12 cellular contexts compared by ENCODE assay signal in genomic region chr3:30426319-30426993, GRCh38.
DNase-seq lines count a peak whose midpoint lies in the region; ATAC-seq and TF ChIP-seq lines count a peak whose summit lies in the region.
"Had no signal": no experiment of that assay in that cellular context is flagged by ENCODE, and none has a peak within 500 bp of the region (broad histone marks: within the 10 kb centered on the region; RNA-seq: fewer than 3 reads in every experiment).

No MANE protein-coding gene starts in this region.

- no peak overlapping the region for H3K4me3 ChIP-seq in cardiac fibroblast (replicated peaks in 1 of 2; ENCODE audit: low read depth in 2 of 2, low read length in 2 of 2)
- no peak overlapping the region for H3K4me3 ChIP-seq in right atrium auricular region
- H3K4me3 ChIP-seq: BLaER1 had no signal

- H3K4me1 ChIP-seq in right atrium auricular region: peaks cover 0 to 17% of the 10 kb centered on the region in 2 donors
- H3K4me1 ChIP-seq: BLaER1 had no signal

- H3K9me3 ChIP-seq in right atrium auricular region: no peaks in the 10 kb centered on the region
- H3K9me3 ChIP-seq: BLaER1 had no signal

- H3K27me3 ChIP-seq in right atrium auricular region: no peaks in the 10 kb centered on the region
- H3K27me3 ChIP-seq: BLaER1 had no signal

- no peaks in the 10 kb centered on the region for H3K36me3 ChIP-seq in right atrium auricular region
- H3K36me3 ChIP-seq: BLaER1 had no signal

- TF ChIP-seq CTCF in cardiac fibroblast (IDR thresholded peaks at IDR 0.05; ENCODE audit: low read depth, low read length): no peak
- no peak for TF ChIP-seq CTCF in right atrium auricular region (IDR thresholded peaks at IDR 0.05)

- DNase-seq in ELF-1 (ENCODE audit: low read depth, low spot score) (peak; percentile 6), cardiac fibroblast (ENCODE audit: low read depth in 2 of 2) (peak; percentile 81 to 92), right atrium auricular region (ENCODE audit: low spot score) (peak; percentile 79), posterior vena cava (ENCODE audit: low spot score) (peak; percentile 76), epidermal melanocyte (ENCODE audit: insufficient read length, low spot score) (no peak), T-helper 2 cell (no peak)
- DNase-seq: activated CD4-positive, alpha-beta T cell treated with anti-CD3 and anti-CD28 coated beads for 48 hours; activated naive CD4-positive, alpha-beta T cell treated with anti-CD3 and anti-CD28 coated beads, Interleukin-2, amount 10 ng/mL, durations not matched to agents 7 days and 5 days; stimulated activated naive CD4-positive, alpha-beta T cell treated with Interleukin-2 at 50 U/mL for 16 hours had no signal

- no peak for ATAC-seq in GM18517 (IDR thresholded peaks at IDR 0.05; ENCODE audit: unreplicated experiment)
- no peak for ATAC-seq in esophagus mucosa

- peak overlapping the region; percentile 74 to 84 for H3K27ac ChIP-seq in right atrium auricular region
- H3K27ac ChIP-seq: BLaER1 had no signal

- intact Hi-C loops in posterior vena cava (cut with DNase I): no loop called here

Comparison
In these comparisons a context has a peak if more than half of its experiments do, and no peak if none do; other contexts are left out.
1. DNase-seq: peak in ELF-1 (single experiment), cardiac fibroblast (2 of 2), right atrium auricular region (single experiment) and posterior vena cava (single experiment); none in epidermal melanocyte (single experiment) and T-helper 2 cell (0 of 5).